9 cellular contexts compared by ENCODE assay signal in genomic region chr7:117068511-117069155, GRCh38.
A peak's percentile ranks its signal among the peaks of the same experiment; 100 is the strongest.
DNase-seq lines count a peak whose midpoint lies in the region; ATAC-seq lines count a peak whose summit lies in the region.
"Had no signal": no experiment of that assay in that cellular context is flagged by ENCODE, and none has a peak within 500 bp of the region (broad histone marks: within the 10 kb centered on the region; RNA-seq: fewer than 3 reads in every experiment).

No MANE protein-coding gene starts in this region.

- peak; percentile 57 for ATAC-seq in T-helper 17 cell

- no peaks in the 10 kb centered on the region for H3K27me3 Mint-ChIP-seq in T-helper 17 cell

- H3K27ac Mint-ChIP-seq in T-helper 17 cell: no peak overlapping the region

- peak; percentile 99 for DNase-seq in DMS79 treated with DMSO at 0.1 percent for 48 hours (lab: John Stamatoyannopoulos, UW)
- DNase-seq in NCI-H187 treated with DMSO at 0.1 percent for 48 hours (lab: John Stamatoyannopoulos, UW): peak; percentile 57
- DNase-seq in T-helper 17 cell: no peak
- DNase-seq in renal cortical epithelial cell (ENCODE audit: low read depth): peak; percentile 23
- DNase-seq in EL: no peak
- no peak for DNase-seq in HUDEP-2 (lab: John Stamatoyannopoulos, UW; ENCODE audit: unreplicated experiment in 76 of 76)
- DNase-seq in AML-193 (lab: John Stamatoyannopoulos, UW): no peak
- DNase-seq: activated CD4-positive, CD25-positive, alpha-beta regulatory T cell; cortex of kidney had no signal

- no peaks in the 10 kb centered on the region for H3K9me3 ChIP-seq in T-helper 17 cell (ENCODE audit: control insufficient read depth, low read length, poor library complexity, severe bottlenecking)

- no peaks in the 10 kb centered on the region for H3K36me3 Mint-ChIP-seq in T-helper 17 cell (ENCODE audit: low read depth)

- peak overlapping the region; percentile 28 for H3K4me3 Mint-ChIP-seq in T-helper 17 cell

- peaks cover 15% of the 10 kb centered on the region for H3K4me1 Mint-ChIP-seq in T-helper 17 cell

Comparison
In these comparisons a context has a peak if more than half of its experiments do, and no peak if none do; other contexts are left out.
1. DNase-seq: peak in DMS79 treated with DMSO at 0.1 percent for 48 hours (single experiment), NCI-H187 treated with DMSO at 0.1 percent for 48 hours (single experiment) and renal cortical epithelial cell (single experiment); none in T-helper 17 cell (0 of 3), EL (single experiment), HUDEP-2 (0 of 76) and AML-193 (0 of 2).